Comparison of ENCODE assay signal across 11 cellular contexts in the genomic region with DNA sequence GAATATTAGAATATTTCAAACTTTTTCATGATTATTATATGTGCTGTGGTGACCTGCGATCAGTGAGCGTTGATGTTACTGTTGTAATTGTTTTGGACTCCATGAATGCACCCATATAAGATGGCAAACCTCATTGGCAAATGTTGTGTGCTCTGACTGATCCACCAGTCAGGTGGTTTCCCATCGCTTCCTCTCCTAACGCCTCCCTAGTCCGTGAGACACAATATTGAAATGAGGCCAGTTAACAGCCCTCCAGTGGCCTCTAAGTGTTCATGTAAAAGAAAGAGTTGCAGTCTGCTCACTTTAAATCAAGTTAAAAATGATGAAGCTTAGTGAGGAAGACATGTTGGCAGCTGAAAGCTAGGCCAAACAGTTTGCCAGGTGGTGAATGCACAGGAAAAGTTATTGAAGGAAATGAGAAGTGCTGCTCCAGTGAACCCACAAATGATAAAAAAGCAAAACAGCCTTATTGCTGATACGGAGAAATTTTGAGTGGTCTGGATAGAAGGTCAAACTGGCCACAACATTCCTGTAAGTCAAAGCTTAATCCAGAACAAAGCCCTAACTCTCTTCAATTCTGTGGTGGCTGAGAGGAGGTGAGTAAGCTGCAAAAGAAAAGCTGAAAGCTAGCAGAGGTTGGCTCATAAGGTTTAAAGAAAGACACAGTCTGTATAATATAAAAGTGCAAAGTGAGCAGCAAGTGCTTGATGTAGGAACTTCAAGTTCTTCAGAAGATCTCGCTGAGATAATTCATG. TPM values are rescaled to one million over a fixed set of nuclear protein-coding genes. Genes with fewer than 3 reads are reported as not detected.
"Had no signal": no experiment of that assay in that cellular context is flagged by ENCODE, and none has a peak within 500 bp of the region (broad histone marks: within the 10 kb centered on the region; RNA-seq: fewer than 3 reads in every experiment).

No MANE protein-coding gene starts in this region.

RNA-seq across cellular contexts. Expression of a gene that starts 46.5 kb away (rescaled TPM):
- total RNA-seq: dermis microvascular lymphatic vessel endothelial cell; esophagus mucosa; esophagus squamous epithelium; gastroesophageal sphincter; heart right ventricle; left cardiac atrium; left lung; left ventricle myocardium superior; lower lobe of right lung; mesothelial cell of epicardium; naive thymus-derived CD8-positive, alpha-beta T cell had no signal
